Comparison of ENCODE assay signal across 9 cellular contexts in the genomic region with DNA sequence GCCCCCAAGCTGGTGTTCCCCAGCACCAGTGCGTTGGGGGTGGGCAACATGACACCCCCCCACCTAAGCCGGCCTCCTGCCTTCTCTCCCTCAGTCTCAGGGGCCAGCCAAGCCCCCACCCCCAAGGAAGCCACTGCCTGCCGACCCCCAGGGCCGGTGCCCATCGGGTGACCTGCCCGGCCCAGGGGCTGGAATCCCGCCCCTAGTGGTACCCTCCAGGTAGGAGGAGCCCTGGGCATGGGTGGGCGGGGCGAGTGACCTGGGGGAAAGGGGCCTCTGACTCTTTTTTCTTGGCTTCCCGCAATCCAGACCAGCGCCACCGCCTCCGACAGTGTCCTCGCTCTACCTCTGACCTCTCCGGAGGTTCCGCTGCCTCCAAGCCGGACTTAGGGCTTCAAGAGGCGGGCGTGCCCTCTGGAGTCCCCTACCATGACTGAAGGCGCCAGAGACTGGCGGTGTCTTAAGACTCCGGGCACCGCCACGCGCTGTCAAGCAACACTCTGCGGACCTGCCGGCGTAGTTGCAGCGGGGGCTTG. TPM values are rescaled to one million over a fixed set of nuclear protein-coding genes. Genes with fewer than 3 reads are reported as not detected.
DNase-seq lines count a peak whose midpoint lies in the region; ATAC-seq and TF ChIP-seq lines count a peak whose summit lies in the region.
"Had no signal": no experiment of that assay in that cellular context is flagged by ENCODE, and none has a peak within 500 bp of the region (broad histone marks: within the 10 kb centered on the region; RNA-seq: fewer than 3 reads in every experiment).

No MANE protein-coding gene starts in this region.

- peaks cover 10% of the 10 kb centered on the region for H3K27me3 Mint-ChIP-seq in neural progenitor cell (ENCODE audit: insufficient read depth, low read depth)

- H4K20me1 ChIP-seq in KMS-11 (ENCODE audit: insufficient read depth) (no peaks in the 10 kb centered on the region), neural progenitor cell (ENCODE audit: low read depth) (peaks cover 27% of the 10 kb centered on the region)

- H2AFZ ChIP-seq in KMS-11 (ENCODE audit: low read depth) (peak overlapping the region; percentile 84), neural progenitor cell (replicated peaks) (peak overlapping the region; percentile 58)

- ATAC-seq in GM18858 (IDR thresholded peaks at IDR 0.05; ENCODE audit: unreplicated experiment) = no peak

- peak overlapping the region; percentile 17; the same call in 1 of the 2 replicates for H3K27ac ChIP-seq in KMS-11
- H3K27ac ChIP-seq in ectodermal cell (ENCODE audit: insufficient read depth, low read depth, low read length, poor library complexity, severe bottlenecking) = no peak overlapping the region
- no peak overlapping the region for H3K27ac ChIP-seq in neural progenitor cell

- peak overlapping the region; percentile 76 for H3K27ac Mint-ChIP-seq in neural progenitor cell

- H3K27me3 ChIP-seq in KMS-11 (ENCODE audit: insufficient read depth, low read depth) (no peaks in the 10 kb centered on the region), ectodermal cell (ENCODE audit: control insufficient read depth, insufficient read depth, low read length, poor library complexity, severe bottlenecking) (peaks cover 19% of the 10 kb centered on the region), neural progenitor cell (peaks cover 7% of the 10 kb centered on the region)

- peak overlapping the region; percentile 87 for H3K4me3 Mint-ChIP-seq in neural progenitor cell

- H3K4me3 ChIP-seq in KMS-11 (IDR thresholded peaks at IDR 0.05; ENCODE audit: insufficient read depth, low read depth, low read length) = peak overlapping the region; percentile 98
- H3K4me3 ChIP-seq in ectodermal cell (ENCODE audit: insufficient read depth, low read depth, low read length) = peak overlapping the region; percentile 95
- H3K4me3 ChIP-seq in neural progenitor cell = peak overlapping the region; percentile 93

- TF ChIP-seq CTCF in KMS-11 (conservative IDR thresholded peaks at IDR 0.05; ENCODE audit: low read depth, low read length) (no peak), neural progenitor cell (IDR thresholded peaks at IDR 0.05) (peak; percentile 27)

- WGBS in ectodermal cell, 2 experiments = 1 to 3% methylated on average over 29 of the region's 29 CpGs

- H3K9ac ChIP-seq in KMS-11 (peak overlapping the region; percentile 17; the same call in 1 of the 2 replicates), neural progenitor cell (no peak overlapping the region)

- H3K9me3 Mint-ChIP-seq in neural progenitor cell = peaks cover 2% of the 10 kb centered on the region

- DNase-seq in DMS 273 (lab: John Stamatoyannopoulos, UW; ENCODE audit: unreplicated experiment) (peak; percentile 60), DMS 273 treated with DMSO at 0.1 percent for 48 hours (lab: John Stamatoyannopoulos, UW) (no peak), neural progenitor cell (ENCODE audit: low spot score) (peak; percentile 85), DMS79 (lab: John Stamatoyannopoulos, UW) (no peak), T1000 (lab: John Stamatoyannopoulos, UW) (no peak)

- H3K4me1 ChIP-seq in KMS-11 (ENCODE audit: low read depth, poor library complexity, severe bottlenecking) (peaks cover 44% of the 10 kb centered on the region), ectodermal cell (ENCODE audit: control insufficient read depth, insufficient read depth, low read length) (peaks cover 28% of the 10 kb centered on the region), neural progenitor cell (peaks cover 21% of the 10 kb centered on the region)

- no peaks in the 10 kb centered on the region for H3K9me3 ChIP-seq in ectodermal cell (ENCODE audit: control insufficient read depth, low read length)
- H3K9me3 ChIP-seq in neural progenitor cell (ENCODE audit: low read depth) = no peaks in the 10 kb centered on the region

- H3K4me2 ChIP-seq in KMS-11 (peak overlapping the region; percentile 99), neural progenitor cell (peak overlapping the region; percentile 94)

- H3K4me1 Mint-ChIP-seq in neural progenitor cell = peaks cover 36% of the 10 kb centered on the region

- H3F3A ChIP-seq in neural progenitor cell (ENCODE audit: low read depth) = peaks cover 30% of the 10 kb centered on the region

- H3K79me2 ChIP-seq in KMS-11 (ENCODE audit: insufficient read depth, low read depth) = no peaks in the 10 kb centered on the region
- peaks cover 13% of the 10 kb centered on the region for H3K79me2 ChIP-seq in neural progenitor cell (ENCODE audit: low read depth)

- H3K36me3 Mint-ChIP-seq in neural progenitor cell = peaks cover 9% of the 10 kb centered on the region

- H3K36me3 ChIP-seq in KMS-11 (ENCODE audit: insufficient read depth) = no peaks in the 10 kb centered on the region; the same call in 1 of the 2 replicates
- H3K36me3 ChIP-seq in ectodermal cell (ENCODE audit: control insufficient read depth, insufficient read depth, low read length) = no peaks in the 10 kb centered on the region
- H3K36me3 ChIP-seq in neural progenitor cell = no peaks in the 10 kb centered on the region

RNA-seq across cellular contexts. Expression of a gene that starts 1.3 kb away (rescaled TPM):
- polyA plus RNA-seq in ectodermal cell (2013, experiment 1 of 4) = 26.4 TPM
- 21.2 TPM for polyA plus RNA-seq in ectodermal cell (2013, experiment 2 of 4)
- 23.0 TPM for polyA plus RNA-seq in ectodermal cell (2013, experiment 3 of 4)
- 24.4 TPM for polyA plus RNA-seq in ectodermal cell (2013, experiment 4 of 4)
- 10.7 and 18.4 TPM in 2 replicates for total RNA-seq in neural progenitor cell (ENCODE audit: low replicate concordance)

RNA-seq across cellular contexts. Expression of a gene that starts 11.1 kb away (rescaled TPM):
- polyA plus RNA-seq in ectodermal cell (2013, experiment 1 of 4) = 34.7 TPM
- 31.6 TPM for polyA plus RNA-seq in ectodermal cell (2013, experiment 2 of 4)
- polyA plus RNA-seq in ectodermal cell (2013, experiment 3 of 4) = 21.0 TPM
- 22.3 TPM for polyA plus RNA-seq in ectodermal cell (2013, experiment 4 of 4)
- total RNA-seq in neural progenitor cell (ENCODE audit: low replicate concordance) = 15.7 and 44.9 TPM in 2 replicates

RNA-seq across cellular contexts. Expression of a gene that starts 16.4 kb away (rescaled TPM):
- 8.6 TPM for polyA plus RNA-seq in ectodermal cell (2013, experiment 1 of 4)
- polyA plus RNA-seq in ectodermal cell (2013, experiment 2 of 4) = 7.6 TPM
- polyA plus RNA-seq in ectodermal cell (2013, experiment 3 of 4) = 7.6 TPM
- polyA plus RNA-seq in ectodermal cell (2013, experiment 4 of 4) = 6.8 TPM
- total RNA-seq in neural progenitor cell (ENCODE audit: low replicate concordance) = 4.0 and 9.6 TPM in 2 replicates

RNA-seq across cellular contexts. Expression of a gene that starts 28.6 kb away (rescaled TPM):
- polyA plus RNA-seq in ectodermal cell (2013, experiment 1 of 4) = not detected
- not detected for polyA plus RNA-seq in ectodermal cell (2013, experiment 2 of 4)
- not detected for polyA plus RNA-seq in ectodermal cell (2013, experiment 3 of 4)
- not detected for polyA plus RNA-seq in ectodermal cell (2013, experiment 4 of 4)
- total RNA-seq in neural progenitor cell (ENCODE audit: low replicate concordance) = not detected in 2 replicates
- total RNA-seq: A172 had no signal

RNA-seq across cellular contexts. Expression of a gene that starts 28.6 kb away (rescaled TPM):
- polyA plus RNA-seq in ectodermal cell (2013, experiment 1 of 4) = 2.0 TPM
- polyA plus RNA-seq in ectodermal cell (2013, experiment 2 of 4) = 2.2 TPM
- polyA plus RNA-seq in ectodermal cell (2013, experiment 3 of 4) = 2.4 TPM
- 4.4 TPM for polyA plus RNA-seq in ectodermal cell (2013, experiment 4 of 4)
- 1.8 and 2.0 TPM in 2 replicates for total RNA-seq in neural progenitor cell (ENCODE audit: low replicate concordance)

Comparison
In these comparisons a context has a peak if more than half of its experiments do, and no peak if none do; other contexts are left out.
1. DNase-seq: peak in DMS 273 (single experiment) and neural progenitor cell (single experiment); none in DMS 273 treated with DMSO at 0.1 percent for 48 hours (single experiment), DMS79 (single experiment) and T1000 (single experiment).
2. Peak in every context shown above with its lines, with median percentiles within 50 percentile points of each other: H3K4me3 ChIP-seq.